ENCODE assay signal across 8 cellular contexts in the genomic region with DNA sequence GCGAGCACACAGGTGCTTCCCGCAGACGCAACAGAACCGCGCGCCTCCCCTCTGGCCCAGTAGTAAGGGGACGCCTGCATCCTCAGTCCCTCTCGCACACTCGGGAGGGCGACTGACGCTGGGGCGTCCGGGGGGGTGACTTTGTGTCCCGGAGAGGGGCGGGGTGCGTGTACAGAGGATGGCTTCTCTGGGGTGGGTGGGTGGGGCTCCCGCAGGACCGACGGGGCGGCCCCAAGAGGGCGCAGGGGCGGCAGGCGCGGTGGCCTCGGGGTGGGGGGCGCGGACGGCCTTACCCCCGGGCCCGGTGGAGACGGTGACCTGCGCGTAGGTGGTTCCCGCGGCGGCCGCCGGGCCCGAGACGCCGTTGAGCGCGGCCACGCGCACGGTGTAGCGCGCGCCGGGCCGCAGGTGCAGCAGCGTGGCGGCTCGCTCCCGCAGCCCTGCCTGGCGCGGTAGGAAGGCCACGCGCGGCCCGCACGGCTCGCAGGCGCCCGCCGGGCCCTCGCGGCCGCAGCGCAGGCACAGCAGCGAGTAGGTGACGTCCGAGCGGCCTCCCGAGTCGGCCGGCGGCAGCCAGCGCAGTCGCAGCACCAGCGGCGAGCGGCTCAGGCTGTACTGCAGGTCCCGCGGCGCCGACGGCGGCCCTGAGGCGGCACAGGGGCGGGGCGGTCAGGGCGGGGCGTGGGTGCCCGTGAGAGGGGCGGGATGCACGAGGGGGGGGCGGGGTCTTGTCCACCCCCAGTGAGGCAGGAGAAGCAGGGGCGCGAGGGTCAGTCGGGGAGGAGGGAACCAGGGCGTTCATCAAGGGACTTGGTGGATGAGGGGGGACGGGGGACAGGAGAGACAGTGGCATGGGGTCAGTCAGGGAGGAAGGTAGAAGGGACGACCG. TPM values are rescaled to one million over a fixed set of nuclear protein-coding genes. Genes with fewer than 3 reads are reported as not detected.
DNase-seq lines count a peak whose midpoint lies in the region; ATAC-seq and TF ChIP-seq lines count a peak whose summit lies in the region.

No MANE protein-coding gene starts in this region.

- H3K4me1 Mint-ChIP-seq in progenitor cell of endocrine pancreas (ENCODE audit: low read depth) = peaks cover 3% of the 10 kb centered on the region

- peaks cover 0 to 17% (median 0%) of the 10 kb centered on the region in 3 donors for H3K4me1 ChIP-seq in gastroesophageal sphincter

- no peaks in the 10 kb centered on the region for H3K36me3 ChIP-seq in gastroesophageal sphincter

- no peaks in the 10 kb centered on the region for H3K36me3 Mint-ChIP-seq in progenitor cell of endocrine pancreas (ENCODE audit: insufficient read depth)

- TF ChIP-seq POLR2A in gastroesophageal sphincter (IDR thresholded peaks at IDR 0.05) = no peak

- TF ChIP-seq EP300 in gastroesophageal sphincter (IDR thresholded peaks at IDR 0.05) = no peak

- peaks cover 97% of the 10 kb centered on the region for H3K27me3 ChIP-seq in gastroesophageal sphincter

- TF ChIP-seq CTCF in gastroesophageal sphincter (IDR thresholded peaks at IDR 0.05) (no peak), progenitor cell of endocrine pancreas (IDR thresholded peaks at IDR 0.05; ENCODE audit: unreplicated experiment) (no peak)

- DNase-seq in DMS53 (lab: John Stamatoyannopoulos, UW) (peak; percentile 86), HT-29 (ENCODE audit: low spot score) (peak; percentile 33), progenitor cell of endocrine pancreas (ENCODE audit: low spot score, unreplicated experiment) (peak; percentile 53), H4 (ENCODE audit: low spot score) (no peak), hippocampal formation (lab: John Stamatoyannopoulos, UW) (no peak)
- DNase-seq in activated CD4-positive, alpha-beta T cell treated with anti-CD3 and anti-CD28 coated beads, Interleukin-2, amount 50 U/mL, for 48 hours = peak; percentile 48 to 58

- H3K4me3 Mint-ChIP-seq in progenitor cell of endocrine pancreas (ENCODE audit: low read depth) = peak overlapping the region; percentile 77

- no peaks in the 10 kb centered on the region for H3K9me3 Mint-ChIP-seq in progenitor cell of endocrine pancreas (ENCODE audit: low read depth)

- H3K27me3 Mint-ChIP-seq in progenitor cell of endocrine pancreas = peaks cover 38% of the 10 kb centered on the region

- no peak overlapping the region for H3K27ac ChIP-seq in gastroesophageal sphincter

- H3K9me3 ChIP-seq in gastroesophageal sphincter = no peaks in the 10 kb centered on the region

- H3K27ac Mint-ChIP-seq in progenitor cell of endocrine pancreas = no peak overlapping the region

- 4 to 9% methylated on average over 5 to 7 of the region's 105 CpGs for WGBS in gastroesophageal sphincter (ENCODE audit: low coverage in 1 of 2), 2 donors

- ATAC-seq in gastroesophageal sphincter (peak; percentile 22), GM19395 (IDR thresholded peaks at IDR 0.05; ENCODE audit: unreplicated experiment) (no peak)

- H3K4me3 ChIP-seq in gastroesophageal sphincter = peak overlapping the region in 1 of 2 donors; percentile 46

RNA-seq across cellular contexts. Expression of a gene that starts 12.1 kb away (rescaled TPM):
- total RNA-seq in HT-29 (2014; rRNA removed; shearing (Covaris generic)) = 1.8 and 2.2 TPM in 2 replicates
- total RNA-seq in gastroesophageal sphincter (under 1 TPM; 0.12 to 0.93 (median 0.51) TPM), progenitor cell of endocrine pancreas (5.1 and 6.2 TPM in 2 replicates)
- not detected in 2 replicates for total RNA-seq in H4 (2014; rRNA removed; shearing (Covaris generic))

RNA-seq across cellular contexts. Expression of a gene that starts 40.8 kb away (rescaled TPM):
- 35.2 and 39.6 TPM in 2 replicates for total RNA-seq in HT-29 (2014; rRNA removed; shearing (Covaris generic))
- 1 to 10 TPM; 1.5 to 2.8 (median 2.7) TPM for total RNA-seq in gastroesophageal sphincter
- 23.2 and 23.8 TPM in 2 replicates for total RNA-seq in progenitor cell of endocrine pancreas
- 8.9 and 10.4 TPM in 2 replicates for total RNA-seq in H4 (2014; rRNA removed; shearing (Covaris generic))

RNA-seq across cellular contexts. Expression of a gene that starts 54.8 kb away (rescaled TPM):
- 103 and 113 TPM in 2 replicates for total RNA-seq in HT-29 (2014; rRNA removed; shearing (Covaris generic))
- total RNA-seq in gastroesophageal sphincter = 10 to 100 TPM; 53.7 to 73.0 (median 62.5) TPM
- total RNA-seq in progenitor cell of endocrine pancreas = 43.6 and 43.9 TPM in 2 replicates
- total RNA-seq in H4 (2014; rRNA removed; shearing (Covaris generic)) = 27.2 and 42.2 TPM in 2 replicates

RNA-seq across cellular contexts. Expression of a gene that starts 55.2 kb away (rescaled TPM):
- total RNA-seq in HT-29 (2014; rRNA removed; shearing (Covaris generic)) = 55.1 and 56.7 TPM in 2 replicates
- total RNA-seq in gastroesophageal sphincter (10 to 100 TPM; 13.6 to 16.9 (median 15.4) TPM), progenitor cell of endocrine pancreas (14.0 and 15.0 TPM in 2 replicates)
- 29.2 and 32.7 TPM in 2 replicates for total RNA-seq in H4 (2014; rRNA removed; shearing (Covaris generic))

Comparison
In these comparisons a context has a peak if more than half of its experiments do, and no peak if none do; other contexts are left out.
1. DNase-seq: peak in DMS53 (single experiment), HT-29 (single experiment), activated CD4-positive, alpha-beta T cell treated with anti-CD3 and anti-CD28 coated beads, Interleukin-2, amount 50 U/mL, for 48 hours (2 of 2) and progenitor cell of endocrine pancreas (single experiment); none in H4 (single experiment) and hippocampal formation (0 of 2).